Comparison of ENCODE assay signal across 17 cellular contexts in the genomic region with DNA sequence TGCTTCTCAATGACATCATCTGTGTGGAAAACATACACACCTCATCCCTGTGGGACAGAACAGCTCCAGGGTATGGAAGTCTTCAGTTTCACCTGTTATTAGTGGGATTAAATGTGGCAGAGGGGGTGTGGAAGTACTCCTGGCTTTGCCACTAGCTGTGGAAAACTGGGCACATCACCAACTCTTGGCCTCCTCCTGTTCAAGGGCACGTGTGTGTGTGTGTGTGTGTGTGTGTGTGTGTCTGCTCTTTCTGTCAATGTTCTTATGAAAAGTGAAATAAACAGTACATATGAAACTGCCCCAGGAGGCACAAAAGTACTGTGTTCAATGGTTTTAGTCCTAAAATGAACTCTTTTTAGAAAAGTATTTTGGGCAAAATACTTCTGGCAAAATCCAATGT.
DNase-seq lines count a peak whose midpoint lies in the region; ATAC-seq, FAIRE-seq and TF ChIP-seq lines count a peak whose summit lies in the region.
"Had no signal": no experiment of that assay in that cellular context is flagged by ENCODE, and none has a peak within 500 bp of the region (broad histone marks: within the 10 kb centered on the region; RNA-seq: fewer than 3 reads in every experiment).

No MANE protein-coding gene starts in this region.

- 0% methylated on average over 1 of the region's 1 CpG for WGBS in HepG2 (ENCODE audit: low lambda C conversion rate)
- WGBS in right lobe of liver (ENCODE audit: insufficient coverage, low coverage, low lambda C conversion rate, missing lambda C conversion rate): 25% methylated on average over 1 of the region's 1 CpG
- WGBS in sigmoid colon, 2 donors: 28 to 51% methylated on average over 1 of the region's 1 CpG

- H4K20me1 ChIP-seq in HepG2 (ENCODE audit: insufficient read depth, low read length): no peaks in the 10 kb centered on the region

- H3K9me3 ChIP-seq in HepG2 (ENCODE audit: low read length) (no peaks in the 10 kb centered on the region), right lobe of liver (no peaks in the 10 kb centered on the region), sigmoid colon (no peaks in the 10 kb centered on the region)

- H3K4me3 ChIP-seq in HepG2 (replicated peaks in 1 of 3; ENCODE audit: insufficient read depth in 1 of 3, low read depth in 2 of 3, low read length in 3 of 3): no peak overlapping the region
- no peak overlapping the region for H3K4me3 ChIP-seq in right lobe of liver
- no peak overlapping the region for H3K4me3 ChIP-seq in sigmoid colon
- H3K4me3 ChIP-seq: GM23248 had no signal

- in situ Hi-C loops in HepG2 (cut with HindIII; ENCODE audit: extremely low pct_ligation_motif_present, low pct_unique_long_range_greater_than_20kb): loop anchor here (5.0 kb wide), 1 partner anchor 73 kb away; no protein-coding TSS in a partner anchor

- no peak for TF ChIP-seq RAD21 in HepG2 (CRISPR knock-in tag; IDR thresholded peaks at IDR 0.05)

- H3K27ac ChIP-seq in HepG2 (ENCODE audit: extremely low read length, insufficient read depth, low read length): no peak overlapping the region
- H3K27ac ChIP-seq in right lobe of liver: no peak overlapping the region
- H3K27ac ChIP-seq in sigmoid colon: no peak overlapping the region
- H3K27ac ChIP-seq: GM23248 had no signal

- no peak overlapping the region for H2AFZ ChIP-seq in HepG2 (ENCODE audit: low read length)
- H2AFZ ChIP-seq: GM23248 had no signal

- TF ChIP-seq POLR2A in HepG2 (IDR thresholded peaks at IDR 0.05; ENCODE audit: insufficient read depth in 1 of 2, low read depth in 2 of 2, low read length in 2 of 2) (no peak), right lobe of liver (IDR thresholded peaks at IDR 0.05) (no peak), sigmoid colon (IDR thresholded peaks at IDR 0.05) (no peak)

- CTCF ChIA-PET in HepG2 (lab: Yijun Ruan, JAX; ENCODE audit: low intra/inter-chr PET ratio, low total read pairs): no interaction called here

- ATAC-seq in HepG2 (no peak), right lobe of liver (no peak)

- POLR2A ChIA-PET in HepG2 (lab: Yijun Ruan, JAX): no interaction called here

- H3K27me3 ChIP-seq in HepG2 (ENCODE audit: control insufficient read depth in 1 of 2, insufficient read depth in 2 of 2, low read length in 2 of 2) (peaks cover 3 to 4% of the 10 kb centered on the region in 2 experiments; a peak in 2 of 5 replicates), right lobe of liver (no peaks in the 10 kb centered on the region), sigmoid colon (no peaks in the 10 kb centered on the region)

- no peak for FAIRE-seq in HepG2 (lab: Jason Lieb, UNC)
- FAIRE-seq: GM12892, H1 had no signal

- no TSS peak for BruUV-seq in HepG2 (replicated peaks; lab: Mats Ljungman, UMichigan)

- H3K4me1 ChIP-seq in HepG2 (ENCODE audit: insufficient read depth, low read length) (peaks cover 16% of the 10 kb centered on the region), right lobe of liver (peaks cover 0 to 4% (median 0%) of the 10 kb centered on the region in 4 donors), sigmoid colon (no peaks in the 10 kb centered on the region)

- H3K36me3 ChIP-seq in HepG2 (replicated peaks in 1 of 2; ENCODE audit: control insufficient read depth in 1 of 2, insufficient read depth in 2 of 2, low read length in 2 of 2) (no peaks in the 10 kb centered on the region), right lobe of liver (no peaks in the 10 kb centered on the region), sigmoid colon (peaks cover 0 to 5% (median 3%) of the 10 kb centered on the region in 4 donors)

- no peaks in the 10 kb centered on the region for H3K79me2 ChIP-seq in HepG2 (ENCODE audit: insufficient read depth, low read length)

- no peak for DNase-seq in HepG2 (ENCODE audit: low spot score)
- no peak for DNase-seq in right lobe of liver
- peak; percentile 4 for DNase-seq in NCI-H69 (lab: John Stamatoyannopoulos, UW)
- peak; percentile 28 for DNase-seq in myocyte (ENCODE audit: low read depth)
- no peak for DNase-seq in GDM1 (lab: John Stamatoyannopoulos, UW)
- no peak for DNase-seq in sigmoid colon
- DNase-seq: C1 segment of cervical spinal cord; Calu3; CD4-positive, alpha-beta memory T cell; COR-L47; DMS53; DMS79 treated with DMSO at 0.1 percent for 48 hours; GM23248; H7; HCEC 1CT had no signal

- TF ChIP-seq CTCF in HepG2 (CRISPR knock-in tag; IDR thresholded peaks at IDR 0.05) (no peak), right lobe of liver (IDR thresholded peaks at IDR 0.05) (no peak), sigmoid colon (IDR thresholded peaks at IDR 0.05) (no peak)

- no peak overlapping the region for H3K4me2 ChIP-seq in HepG2 (ENCODE audit: low read depth, low read length)

- no peak overlapping the region for H3K9ac ChIP-seq in HepG2 (ENCODE audit: insufficient read depth, low read depth, low read length)
- H3K9ac ChIP-seq: GM23248 had no signal

- intact Hi-C loops in HepG2 (cut with micrococcal nuclease; ENCODE audit: unreplicated experiment): no loop called here
- intact Hi-C loops in right lobe of liver (cut with DNase I): no loop called here
- intact Hi-C loops in sigmoid colon (cut with DNase I): no loop called here

- TF ChIP-seq EP300 in HepG2 (IDR thresholded peaks at IDR 0.05; ENCODE audit: low read depth in 2 of 2, low read length in 2 of 2) (no peak), HepG2 (CRISPR knock-in tag; IDR thresholded peaks at IDR 0.05; ENCODE audit: borderline replicate concordance) (no peak), sigmoid colon (IDR thresholded peaks at IDR 0.05) (no peak)

TF ChIP-seq in HepG2, 621 proteins besides CTCF, POLR2A, EP300 and RAD21:
- TF ChIP-seq ATF7 (IDR thresholded peaks at IDR 0.05) (peak; percentile 82), ATF7 (CRISPR knock-in tag; IDR thresholded peaks at IDR 0.05) (no peak), HDAC2 (CRISPR knock-in tag; IDR thresholded peaks at IDR 0.05) (no peak)

Comparison
In these comparisons a context has a peak if more than half of its experiments do, and no peak if none do; other contexts are left out.
1. DNase-seq: peak in NCI-H69 (single experiment) and myocyte (single experiment); none in HepG2 (single experiment), right lobe of liver (0 of 3), GDM1 (single experiment) and sigmoid colon (single experiment).